ENCODE assay signal across 19 cellular contexts in the genomic region with DNA sequence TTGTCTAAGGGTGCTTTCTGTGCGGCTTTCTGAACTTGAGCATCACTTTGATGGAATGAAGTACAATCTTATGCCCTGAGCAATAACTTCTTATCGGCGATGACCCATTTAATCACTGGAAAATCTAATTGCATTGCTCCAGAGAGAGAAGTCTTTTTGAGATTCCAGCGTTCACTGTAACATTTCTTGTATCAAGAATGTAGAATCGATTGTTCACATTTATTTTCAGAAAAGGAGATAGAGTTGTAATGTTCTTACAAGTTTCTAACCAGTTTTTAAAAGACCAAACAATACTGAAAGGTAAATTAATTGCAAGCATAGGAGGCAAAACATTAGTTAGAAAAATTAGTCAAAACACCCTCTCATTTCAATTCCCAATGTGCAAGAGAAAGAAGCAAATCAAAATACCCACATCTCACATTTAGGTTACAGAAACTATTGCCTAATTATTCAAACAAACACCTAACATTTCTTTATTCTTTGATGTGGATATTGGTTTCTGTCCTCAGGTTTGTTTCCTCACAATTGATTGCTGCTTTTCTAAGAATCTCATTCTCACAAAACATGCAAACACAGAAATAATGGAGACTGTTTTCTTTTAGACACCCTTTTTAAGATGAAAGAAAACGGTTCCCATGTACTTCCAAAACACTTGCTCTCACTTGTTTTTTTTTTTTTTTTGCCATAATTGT. TPM values are rescaled to one million over a fixed set of nuclear protein-coding genes. Genes with fewer than 3 reads are reported as not detected.
A peak's percentile ranks its signal among the peaks of the same experiment; 100 is the strongest.
DNase-seq lines count a peak whose midpoint lies in the region; ATAC-seq, FAIRE-seq and TF ChIP-seq lines count a peak whose summit lies in the region.
"Had no signal": no experiment of that assay in that cellular context is flagged by ENCODE, and none has a peak within 500 bp of the region (broad histone marks: within the 10 kb centered on the region; RNA-seq: fewer than 3 reads in every experiment).

No MANE protein-coding gene starts in this region.

- intact Hi-C loops in PC-9 (cut with micrococcal nuclease; ENCODE audit: unreplicated experiment), result no loop called here

- H3K36me3 ChIP-seq in SK-N-SH (replicated peaks in 1 of 2; ENCODE audit: control insufficient read depth in 1 of 2, insufficient read depth in 2 of 2, low read length in 1 of 2), result no peaks in the 10 kb centered on the region
- no peaks in the 10 kb centered on the region for H3K36me3 ChIP-seq in PC-9 (ENCODE audit: low read depth)
- H3K36me3 ChIP-seq in small intestine (ENCODE audit: control insufficient read depth in 2 of 2, insufficient read depth in 2 of 2, low read length in 2 of 2), result no peaks in the 10 kb centered on the region
- H3K36me3 ChIP-seq: BLaER1 had no signal

- WGBS in SK-N-SH (ENCODE audit: low lambda C conversion rate), result 7% methylated on average over 6 of the region's 6 CpGs
- 11 to 22% (median 16%) methylated on average over 6 of the region's 6 CpGs for WGBS in small intestine, 3 donors

- no peak for ATAC-seq in SK-N-SH treated with all-trans-retinoic acid at 6 μM for 48 hours
- ATAC-seq in central memory CD8-positive, alpha-beta T cell (replicated peaks; ENCODE audit: extremely low read depth, poor library complexity, severe bottlenecking), result no peak
- ATAC-seq in GM19328 (IDR thresholded peaks at IDR 0.05; ENCODE audit: unreplicated experiment), result no peak

- H3K4me3 Mint-ChIP-seq in central memory CD8-positive, alpha-beta T cell, result peak overlapping the region; percentile 19

- BruUV-seq in PC-9 (replicated peaks; lab: Mats Ljungman, UMichigan), result no TSS peak

- FAIRE-seq in small intestine (lab: Jason Lieb, UNC), result peak; percentile 5
- FAIRE-seq: HTR-8/SVneo had no signal

- POLR2A ChIA-PET in SK-N-SH (lab: Yijun Ruan, JAX) (no interaction called here), PC-9 (lab: Charles Lee; ENCODE audit: unreplicated experiment) (no interaction called here)

- H3K27me3 ChIP-seq in SK-N-SH (ENCODE audit: insufficient read depth), result peaks cover 54% of the 10 kb centered on the region
- H3K27me3 ChIP-seq in PC-9 (ENCODE audit: insufficient read depth, low read depth), result peaks cover 20% of the 10 kb centered on the region
- peaks cover 2 to 42% of the 10 kb centered on the region in 2 donors for H3K27me3 ChIP-seq in small intestine (ENCODE audit: control insufficient read depth in 2 of 2, insufficient read depth in 2 of 2, low read length in 2 of 2)

- H4K20me1 ChIP-seq in SK-N-SH (ENCODE audit: insufficient read depth) (no peaks in the 10 kb centered on the region), PC-9 (ENCODE audit: insufficient read depth) (no peaks in the 10 kb centered on the region)

- H3K9me2 ChIP-seq in SK-N-SH (no peaks in the 10 kb centered on the region), PC-9 (ENCODE audit: insufficient read depth) (no peaks in the 10 kb centered on the region)

- peaks cover 18% of the 10 kb centered on the region for H3K4me1 Mint-ChIP-seq in central memory CD8-positive, alpha-beta T cell

- H3K27ac Mint-ChIP-seq in central memory CD8-positive, alpha-beta T cell (ENCODE audit: low read depth), result no peak overlapping the region

- H3K79me2 ChIP-seq in SK-N-SH (ENCODE audit: insufficient read depth), result no peaks in the 10 kb centered on the region
- H3K79me2 ChIP-seq in PC-9 (ENCODE audit: low read depth), result no peaks in the 10 kb centered on the region

- TF ChIP-seq RAD21 in SK-N-SH (IDR thresholded peaks at IDR 0.05; ENCODE audit: low read length), result no peak

- H3K27ac ChIP-seq in SK-N-SH (ENCODE audit: low read depth in 2 of 2, low read length in 1 of 2) (no peak overlapping the region), PC-9 (no peak overlapping the region), small intestine (ENCODE audit: low read depth in 1 of 2, low read length in 1 of 2) (no peak overlapping the region)
- H3K27ac ChIP-seq: 22Rv1, BLaER1, HL-60 had no signal

- H3K27me3 Mint-ChIP-seq in central memory CD8-positive, alpha-beta T cell, result peaks cover 91% of the 10 kb centered on the region

- H3K4me1 ChIP-seq in SK-N-SH (ENCODE audit: control insufficient read depth in 1 of 2, insufficient read depth in 2 of 2, low read depth in 1 of 2, low read length in 1 of 2), result peaks cover 0 to 12% of the 10 kb centered on the region in 2 experiments; a peak in 1 of 4 replicates
- H3K4me1 ChIP-seq in PC-9 (replicated peaks; ENCODE audit: insufficient read depth), result no peaks in the 10 kb centered on the region
- peaks cover 0 to 5% of the 10 kb centered on the region in 2 donors for H3K4me1 ChIP-seq in small intestine (ENCODE audit: control insufficient read depth in 2 of 2, insufficient read depth in 1 of 2, low read depth in 1 of 2, low read length in 1 of 2)

- no peak overlapping the region for H2AFZ ChIP-seq in SK-N-SH (ENCODE audit: low read depth)
- H2AFZ ChIP-seq in PC-9, result 0 out of 2 replicates have a peak overlapping the region, but pooled peaks have one; percentile 13

- H3K36me3 Mint-ChIP-seq in central memory CD8-positive, alpha-beta T cell (ENCODE audit: insufficient read depth), result peaks cover 2% of the 10 kb centered on the region

- H3K9ac ChIP-seq in SK-N-SH, result no peak overlapping the region
- H3K9ac ChIP-seq: BLaER1 had no signal

- H3K9me3 ChIP-seq in SK-N-SH (no peaks in the 10 kb centered on the region), PC-9 (ENCODE audit: insufficient read depth, low read depth) (no peaks in the 10 kb centered on the region), small intestine (ENCODE audit: control insufficient read depth, low read depth) (no peaks in the 10 kb centered on the region)

- no peak for TF ChIP-seq EP300 in SK-N-SH (IDR thresholded peaks at IDR 0.05; ENCODE audit: borderline replicate concordance in 1 of 2, low read depth in 1 of 2, low read length in 1 of 2)

- peaks cover 6% of the 10 kb centered on the region for H3K9me3 Mint-ChIP-seq in central memory CD8-positive, alpha-beta T cell

- H3F3A ChIP-seq in SK-N-SH (replicated peaks; ENCODE audit: insufficient read depth) (no peaks in the 10 kb centered on the region), PC-9 (ENCODE audit: insufficient read depth, low read depth) (no peaks in the 10 kb centered on the region)

- H3K4me2 ChIP-seq in SK-N-SH (0 out of 2 replicates have a peak overlapping the region, but pooled peaks have one; percentile 50), PC-9 (no peak overlapping the region)
- H3K4me2 ChIP-seq: BLaER1 had no signal

- TF ChIP-seq CTCF in SK-N-SH (IDR thresholded peaks at IDR 0.05), result no peak
- no peak for TF ChIP-seq CTCF in PC-9 (conservative IDR thresholded peaks at IDR 0.05)

- H3K4me3 ChIP-seq in SK-N-SH (ENCODE audit: low read depth in 2 of 2, low read length in 1 of 2) (no peak overlapping the region), PC-9 (no peak overlapping the region), small intestine (ENCODE audit: low read depth in 1 of 2, low read length in 2 of 2) (no peak overlapping the region)
- H3K4me3 ChIP-seq: BLaER1 had no signal

- DNase-seq in SK-N-SH (no peak), PC-9 (no peak), small intestine (no peak), AG08395 (ENCODE audit: low spot score) (no peak), NCI-H2107 (lab: John Stamatoyannopoulos, UW) (no peak)
- DNase-seq in central memory CD8-positive, alpha-beta T cell (ENCODE audit: low spot score in 2 of 2), result no peak
- DNase-seq: HCEC 1CT; NCI-H187 treated with DMSO at 0.1 percent for 48 hours; NCI-H446; NCI-H69; NK-92 treated with Interleukin-12 subunit alpha and Interleukin-12 subunit beta, amount 100 ng/mL, for 24 hours; RPMI8226 had no signal

- CTCF ChIA-PET in SK-N-SH (lab: Yijun Ruan, JAX), result no interaction called here
- CTCF ChIA-PET in PC-9 (lab: Charles Lee), result no interaction called here

TF ChIP-seq in SK-N-SH, 30 proteins besides CTCF, POLR2A, EP300 and RAD21 (continues in another document):
- no peak for TF ChIP-seq FOSL2 (IDR thresholded peaks at IDR 0.05; ENCODE audit: borderline replicate concordance, low read depth)
- TF ChIP-seq POLR2AphosphoS5 (IDR thresholded peaks at IDR 0.05; ENCODE audit: low read depth, low read length), result no peak
- TF ChIP-seq RFX5 (IDR thresholded peaks at IDR 0.05; ENCODE audit: low read length), result no peak
- no peak for TF ChIP-seq MXI1 (IDR thresholded peaks at IDR 0.05; ENCODE audit: low read depth, low read length)
- TF ChIP-seq EZH2phosphoT487 (IDR thresholded peaks at IDR 0.05; ENCODE audit: borderline replicate concordance, low read depth), result no peak
- TF ChIP-seq JUND (IDR thresholded peaks at IDR 0.05), result no peak
- TF ChIP-seq SIN3A (IDR thresholded peaks at IDR 0.05; ENCODE audit: borderline replicate concordance, low read depth, low read length), result no peak
- no peak for TF ChIP-seq ELF1 (IDR thresholded peaks at IDR 0.05)

TF ChIP-seq in SK-N-SH treated with all-trans-retinoic acid at 6 μM for 48 hours, 23 proteins besides CTCF, POLR2A, EP300 and RAD21 (continues in another document):
- TF ChIP-seq, protein P1, sequence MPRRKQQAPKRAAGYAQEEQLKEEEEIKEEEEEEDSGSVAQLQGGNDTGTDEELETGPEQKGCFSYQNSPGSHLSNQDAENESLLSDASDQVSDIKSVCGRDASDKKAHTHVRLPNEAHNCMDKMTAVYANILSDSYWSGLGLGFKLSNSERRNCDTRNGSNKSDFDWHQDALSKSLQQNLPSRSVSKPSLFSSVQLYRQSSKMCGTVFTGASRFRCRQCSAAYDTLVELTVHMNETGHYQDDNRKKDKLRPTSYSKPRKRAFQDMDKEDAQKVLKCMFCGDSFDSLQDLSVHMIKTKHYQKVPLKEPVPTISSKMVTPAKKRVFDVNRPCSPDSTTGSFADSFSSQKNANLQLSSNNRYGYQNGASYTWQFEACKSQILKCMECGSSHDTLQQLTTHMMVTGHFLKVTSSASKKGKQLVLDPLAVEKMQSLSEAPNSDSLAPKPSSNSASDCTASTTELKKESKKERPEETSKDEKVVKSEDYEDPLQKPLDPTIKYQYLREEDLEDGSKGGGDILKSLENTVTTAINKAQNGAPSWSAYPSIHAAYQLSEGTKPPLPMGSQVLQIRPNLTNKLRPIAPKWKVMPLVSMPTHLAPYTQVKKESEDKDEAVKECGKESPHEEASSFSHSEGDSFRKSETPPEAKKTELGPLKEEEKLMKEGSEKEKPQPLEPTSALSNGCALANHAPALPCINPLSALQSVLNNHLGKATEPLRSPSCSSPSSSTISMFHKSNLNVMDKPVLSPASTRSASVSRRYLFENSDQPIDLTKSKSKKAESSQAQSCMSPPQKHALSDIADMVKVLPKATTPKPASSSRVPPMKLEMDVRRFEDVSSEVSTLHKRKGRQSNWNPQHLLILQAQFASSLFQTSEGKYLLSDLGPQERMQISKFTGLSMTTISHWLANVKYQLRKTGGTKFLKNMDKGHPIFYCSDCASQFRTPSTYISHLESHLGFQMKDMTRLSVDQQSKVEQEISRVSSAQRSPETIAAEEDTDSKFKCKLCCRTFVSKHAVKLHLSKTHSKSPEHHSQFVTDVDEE (CRISPR knock-in tag; IDR thresholded peaks at IDR 0.05), result no peak
- no peak for TF ChIP-seq ZC3H10 (CRISPR knock-in tag; IDR thresholded peaks at IDR 0.05)

RNA-seq across cellular contexts. Expression of a gene that starts 14.8 kb away (rescaled TPM):
- polyA plus RNA-seq in SK-N-SH (2012; rRNA removed) (0.02 TPM in 1 of 2 replicates, not detected in the other), small intestine (not detected)
- polyA plus RNA-seq in SK-N-SH (2012; cell fraction: cytosol; rRNA removed), result not detected in 2 replicates
- 0.01 TPM in 1 of 2 replicates, not detected in the other for polyA plus RNA-seq in SK-N-SH (2012; cell fraction: nucleus; rRNA removed)
- total RNA-seq in PC-9 (2021), result not detected in 2 replicates
- polyA plus RNA-seq: AG04450 had no signal

RNA-seq across cellular contexts. Expression of a gene that starts 23.4 kb away (rescaled TPM):
- polyA plus RNA-seq in SK-N-SH (2012; rRNA removed) (16.0 and 21.8 TPM in 2 replicates), small intestine (10 to 100 TPM; 40.4 to 55.0 (median 45.1) TPM)
- 28.0 and 31.7 TPM in 2 replicates for polyA plus RNA-seq in SK-N-SH (2012; cell fraction: cytosol; rRNA removed)
- polyA plus RNA-seq in SK-N-SH (2012; cell fraction: nucleus; rRNA removed), result 7.4 and 40.1 TPM in 2 replicates
- total RNA-seq in PC-9 (2021), result 62.2 and 83.7 TPM in 2 replicates
